In the genomic region with DNA sequence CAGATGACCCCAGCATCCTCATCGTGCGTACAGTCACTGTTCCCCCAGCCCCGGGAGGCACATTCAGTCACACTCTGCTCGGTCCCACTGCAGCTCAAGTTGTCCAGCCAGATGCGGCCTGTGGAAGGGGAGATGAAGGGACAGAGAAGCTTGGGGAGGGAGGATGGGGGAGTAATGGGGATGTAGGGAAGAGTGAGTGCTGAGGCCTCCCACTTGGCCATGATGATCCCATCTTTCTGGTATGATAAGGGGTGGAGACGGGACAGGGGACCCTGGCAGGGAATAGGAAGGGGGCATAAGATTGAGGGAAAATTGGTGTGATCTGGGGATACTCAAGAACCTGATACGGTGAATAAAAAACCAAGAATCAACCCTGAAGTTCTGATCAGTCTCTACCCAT, we compare ENCODE assay signal across 14 cellular contexts. TPM values are rescaled to one million over a fixed set of nuclear protein-coding genes. Genes with fewer than 3 reads are reported as not detected.
DNase-seq lines count a peak whose midpoint lies in the region; ATAC-seq and TF ChIP-seq lines count a peak whose summit lies in the region.
"Had no signal": no experiment of that assay in that cellular context is flagged by ENCODE, and none has a peak within 500 bp of the region (broad histone marks: within the 10 kb centered on the region; RNA-seq: fewer than 3 reads in every experiment).

No MANE protein-coding gene starts in this region.

- H3K9ac ChIP-seq in smooth muscle cell (ENCODE audit: low read depth) = no peak overlapping the region
- H3K9ac ChIP-seq: BLaER1 had no signal

- H3K36me3 Mint-ChIP-seq in activated naive CD4-positive, alpha-beta T cell treated with anti-CD3 and anti-CD28 coated beads, Interleukin-2, amount 50 U/mL, for 24 hours = no peaks in the 10 kb centered on the region
- H3K36me3 Mint-ChIP-seq in dendritic cell treated with granulocyte-macrophage colony-stimulating factor and Interleukin-4, amounts not matched to agents 40 ng/mL and 50 ng/mL, for 4 days (ENCODE audit: low read depth) = peaks cover 47% of the 10 kb centered on the region

- TF ChIP-seq CTCF in HEK293 (tag by site-specific recombination; IDR thresholded peaks at IDR 0.05) (no peak), smooth muscle cell (IDR thresholded peaks at IDR 0.05; ENCODE audit: borderline replicate concordance, insufficient read depth, poor library complexity, severe bottlenecking) (no peak)

- peaks cover 0 to 4% of the 10 kb centered on the region in 2 experiments; a peak in 1 of 3 replicates for H3K36me3 ChIP-seq in HEK293 (ENCODE audit: control insufficient read depth in 2 of 2, insufficient read depth in 1 of 2, low read length in 2 of 2)
- no peaks in the 10 kb centered on the region for H3K36me3 ChIP-seq in smooth muscle cell (ENCODE audit: low read depth)
- H3K36me3 ChIP-seq: stomach had no signal

- CTCF ChIA-PET in HEK293 (lab: Yijun Ruan, JAX) = no interaction called here

- H3K4me1 Mint-ChIP-seq in activated naive CD4-positive, alpha-beta T cell treated with anti-CD3 and anti-CD28 coated beads, Interleukin-2, amount 50 U/mL, for 24 hours = peaks cover 10% of the 10 kb centered on the region
- peaks cover 52% of the 10 kb centered on the region for H3K4me1 Mint-ChIP-seq in dendritic cell treated with granulocyte-macrophage colony-stimulating factor and Interleukin-4, amounts not matched to agents 40 ng/mL and 50 ng/mL, for 4 days (ENCODE audit: low read depth)

- 65% methylated on average over 7 of the region's 7 CpGs for WGBS in smooth muscle cell (ENCODE audit: low lambda C conversion rate)

- H3K4me3 ChIP-seq in HEK293 (ENCODE audit: low read depth, low read length) (no peak overlapping the region), smooth muscle cell (no peak overlapping the region)

- ATAC-seq in GM21515 (IDR thresholded peaks at IDR 0.05; ENCODE audit: unreplicated experiment) (no peak), GM19035 (IDR thresholded peaks at IDR 0.05; ENCODE audit: unreplicated experiment) (no peak)

- DNase-seq in activated naive CD4-positive, alpha-beta T cell treated with anti-CD3 and anti-CD28 coated beads, Interleukin-2, amount 50 U/mL, for 16 hours = no peak
- DNase-seq in smooth muscle cell (lab: John Stamatoyannopoulos, UW; ENCODE audit: unreplicated experiment) (no peak), KG1 (lab: John Stamatoyannopoulos, UW) (no peak)
- DNase-seq: effector CD8-positive, alpha-beta T cell; RPMI8226; stimulated activated CD4-positive, alpha-beta T cell treated with anti-CD3 and anti-CD28 coated beads, Interleukin-4, amount 100 ng/mL, for 4 hours; stomach; T1000 had no signal

- peaks cover 59% of the 10 kb centered on the region for H3K79me2 ChIP-seq in smooth muscle cell (ENCODE audit: low read depth)

- H3K27ac ChIP-seq in HEK293 (ENCODE audit: extremely low read depth, low read depth, low read length) (no peak overlapping the region), smooth muscle cell (ENCODE audit: low read depth) (peak overlapping the region; percentile 37)
- H3K27ac ChIP-seq: BLaER1 had no signal

- no peaks in the 10 kb centered on the region; the same call in 1 of the 2 replicates for H3K4me1 ChIP-seq in HEK293 (ENCODE audit: control insufficient read depth, insufficient read depth, low read length)
- H3K4me1 ChIP-seq in smooth muscle cell (ENCODE audit: low read depth) = peaks cover 23% of the 10 kb centered on the region

- POLR2A ChIA-PET in HEK293 (lab: Yijun Ruan, JAX) = no interaction called here

- no peak overlapping the region for H3K27ac Mint-ChIP-seq in activated naive CD4-positive, alpha-beta T cell treated with anti-CD3 and anti-CD28 coated beads, Interleukin-2, amount 50 U/mL, for 24 hours
- H3K27ac Mint-ChIP-seq in dendritic cell treated with granulocyte-macrophage colony-stimulating factor and Interleukin-4, amounts not matched to agents 40 ng/mL and 50 ng/mL, for 4 days = no peak overlapping the region

- intact Hi-C loops in dendritic cell treated with granulocyte-macrophage colony-stimulating factor and Interleukin-4, amounts not matched to agents 40 ng/mL and 50 ng/mL, for 4 days (cut with micrococcal nuclease) = no loop called here

- no peaks in the 10 kb centered on the region for H3K27me3 ChIP-seq in smooth muscle cell (ENCODE audit: low read depth)

- H4K20me1 ChIP-seq in smooth muscle cell (ENCODE audit: low read depth) = peaks cover 50% of the 10 kb centered on the region

- H2AFZ ChIP-seq in smooth muscle cell (ENCODE audit: low read depth) = no peak overlapping the region

- H3K9me3 ChIP-seq in HEK293 (ENCODE audit: control insufficient read depth, insufficient read depth, low read depth, low read length) (no peaks in the 10 kb centered on the region), smooth muscle cell (replicated peaks; ENCODE audit: low read depth) (no peaks in the 10 kb centered on the region)
- H3K9me3 ChIP-seq: stomach had no signal

- H3K4me3 Mint-ChIP-seq in activated naive CD4-positive, alpha-beta T cell treated with anti-CD3 and anti-CD28 coated beads, Interleukin-2, amount 50 U/mL, for 24 hours = peak overlapping the region; percentile 56
- H3K4me3 Mint-ChIP-seq in dendritic cell treated with granulocyte-macrophage colony-stimulating factor and Interleukin-4, amounts not matched to agents 40 ng/mL and 50 ng/mL, for 4 days = peak overlapping the region; percentile 84

- H3F3A ChIP-seq in smooth muscle cell (ENCODE audit: low read depth) = peaks cover 8% of the 10 kb centered on the region

- H3K4me2 ChIP-seq in smooth muscle cell = peak overlapping the region; percentile 98
- H3K4me2 ChIP-seq: BLaER1 had no signal

- H3K27me3 Mint-ChIP-seq in activated naive CD4-positive, alpha-beta T cell treated with anti-CD3 and anti-CD28 coated beads, Interleukin-2, amount 50 U/mL, for 24 hours = peaks cover 33% of the 10 kb centered on the region
- H3K27me3 Mint-ChIP-seq in dendritic cell treated with granulocyte-macrophage colony-stimulating factor and Interleukin-4, amounts not matched to agents 40 ng/mL and 50 ng/mL, for 4 days = no peaks in the 10 kb centered on the region

- H3K9me3 Mint-ChIP-seq in activated naive CD4-positive, alpha-beta T cell treated with anti-CD3 and anti-CD28 coated beads, Interleukin-2, amount 50 U/mL, for 24 hours = no peaks in the 10 kb centered on the region
- no peaks in the 10 kb centered on the region for H3K9me3 Mint-ChIP-seq in dendritic cell treated with granulocyte-macrophage colony-stimulating factor and Interleukin-4, amounts not matched to agents 40 ng/mL and 50 ng/mL, for 4 days

TF ChIP-seq in HEK293, 187 proteins besides CTCF, POLR2A, EP300 and RAD21:
- TF ChIP-seq ZNF596 (tag by site-specific recombination; IDR thresholded peaks at IDR 0.05) = no peak
- TF ChIP-seq, protein P1, sequence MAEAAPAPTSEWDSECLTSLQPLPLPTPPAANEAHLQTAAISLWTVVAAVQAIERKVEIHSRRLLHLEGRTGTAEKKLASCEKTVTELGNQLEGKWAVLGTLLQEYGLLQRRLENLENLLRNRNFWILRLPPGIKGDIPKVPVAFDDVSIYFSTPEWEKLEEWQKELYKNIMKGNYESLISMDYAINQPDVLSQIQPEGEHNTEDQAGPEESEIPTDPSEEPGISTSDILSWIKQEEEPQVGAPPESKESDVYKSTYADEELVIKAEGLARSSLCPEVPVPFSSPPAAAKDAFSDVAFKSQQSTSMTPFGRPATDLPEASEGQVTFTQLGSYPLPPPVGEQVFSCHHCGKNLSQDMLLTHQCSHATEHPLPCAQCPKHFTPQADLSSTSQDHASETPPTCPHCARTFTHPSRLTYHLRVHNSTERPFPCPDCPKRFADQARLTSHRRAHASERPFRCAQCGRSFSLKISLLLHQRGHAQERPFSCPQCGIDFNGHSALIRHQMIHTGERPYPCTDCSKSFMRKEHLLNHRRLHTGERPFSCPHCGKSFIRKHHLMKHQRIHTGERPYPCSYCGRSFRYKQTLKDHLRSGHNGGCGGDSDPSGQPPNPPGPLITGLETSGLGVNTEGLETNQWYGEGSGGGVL (tag by site-specific recombination; IDR thresholded peaks at IDR 0.05) = peak; percentile 39; the same call in 1 of the 2 replicates

RNA-seq across cellular contexts. Expression of a gene that starts 3.5 kb away (rescaled TPM):
- 123 and 139 TPM in 2 replicates for total RNA-seq in smooth muscle cell
- 109 and 190 TPM in 2 replicates for polyA plus RNA-seq in smooth muscle cell

RNA-seq across cellular contexts. Expression of a gene that starts 4.3 kb away (rescaled TPM):
- 11.7 and 17.8 TPM in 2 replicates for total RNA-seq in smooth muscle cell
- polyA plus RNA-seq in smooth muscle cell = 32.9 and 41.3 TPM in 2 replicates

RNA-seq across cellular contexts. Expression of a gene that starts 20.5 kb away (rescaled TPM):
- 19.1 and 19.2 TPM in 2 replicates for total RNA-seq in smooth muscle cell
- 30.4 and 35.2 TPM in 2 replicates for polyA plus RNA-seq in smooth muscle cell

RNA-seq across cellular contexts. Expression of a gene that starts 20.7 kb away (rescaled TPM):
- 83.4 and 104 TPM in 2 replicates for total RNA-seq in smooth muscle cell
- 138 and 170 TPM in 2 replicates for polyA plus RNA-seq in smooth muscle cell

RNA-seq across cellular contexts. Expression of a gene that starts 24.2 kb away (rescaled TPM):
- 0.09 and 0.27 TPM in 2 replicates for total RNA-seq in smooth muscle cell
- polyA plus RNA-seq in smooth muscle cell = 0.57 TPM in 1 of 2 replicates, not detected in the other
